In genomic region chr17:36939944-36940312, GRCh38 we compare ENCODE assay signal across 1 cellular context.
TF ChIP-seq lines count a peak whose summit lies in the region.

No MANE protein-coding gene starts in this region.

TF ChIP-seq in GM23338, 12 proteins besides CTCF, POLR2A, EP300 and RAD21 (continued from another document):
- no peak for TF ChIP-seq ZNF462 (CRISPR knock-in tag; IDR thresholded peaks at IDR 0.05)
- no peak for TF ChIP-seq EZH2 (IDR thresholded peaks at IDR 0.05; ENCODE audit: low read depth, unreplicated experiment)
- no peak for TF ChIP-seq CREB1 (CRISPR knock-in tag; IDR thresholded peaks at IDR 0.05; ENCODE audit: low read depth)
- TF ChIP-seq REST (IDR thresholded peaks at IDR 0.05; ENCODE audit: unreplicated experiment), result no peak
- no peak for TF ChIP-seq ETS1 (IDR thresholded peaks at IDR 0.05)
- no peak for TF ChIP-seq JUNB (IDR thresholded peaks at IDR 0.05; ENCODE audit: unreplicated experiment)
- no peak for TF ChIP-seq POLR2AphosphoS5 (IDR thresholded peaks at IDR 0.05; ENCODE audit: low read depth)
- no peak for TF ChIP-seq STAT1 (IDR thresholded peaks at IDR 0.05; ENCODE audit: unreplicated experiment)
- no peak for TF ChIP-seq NANOG (IDR thresholded peaks at IDR 0.05; ENCODE audit: borderline replicate concordance)
